In the genomic region with DNA sequence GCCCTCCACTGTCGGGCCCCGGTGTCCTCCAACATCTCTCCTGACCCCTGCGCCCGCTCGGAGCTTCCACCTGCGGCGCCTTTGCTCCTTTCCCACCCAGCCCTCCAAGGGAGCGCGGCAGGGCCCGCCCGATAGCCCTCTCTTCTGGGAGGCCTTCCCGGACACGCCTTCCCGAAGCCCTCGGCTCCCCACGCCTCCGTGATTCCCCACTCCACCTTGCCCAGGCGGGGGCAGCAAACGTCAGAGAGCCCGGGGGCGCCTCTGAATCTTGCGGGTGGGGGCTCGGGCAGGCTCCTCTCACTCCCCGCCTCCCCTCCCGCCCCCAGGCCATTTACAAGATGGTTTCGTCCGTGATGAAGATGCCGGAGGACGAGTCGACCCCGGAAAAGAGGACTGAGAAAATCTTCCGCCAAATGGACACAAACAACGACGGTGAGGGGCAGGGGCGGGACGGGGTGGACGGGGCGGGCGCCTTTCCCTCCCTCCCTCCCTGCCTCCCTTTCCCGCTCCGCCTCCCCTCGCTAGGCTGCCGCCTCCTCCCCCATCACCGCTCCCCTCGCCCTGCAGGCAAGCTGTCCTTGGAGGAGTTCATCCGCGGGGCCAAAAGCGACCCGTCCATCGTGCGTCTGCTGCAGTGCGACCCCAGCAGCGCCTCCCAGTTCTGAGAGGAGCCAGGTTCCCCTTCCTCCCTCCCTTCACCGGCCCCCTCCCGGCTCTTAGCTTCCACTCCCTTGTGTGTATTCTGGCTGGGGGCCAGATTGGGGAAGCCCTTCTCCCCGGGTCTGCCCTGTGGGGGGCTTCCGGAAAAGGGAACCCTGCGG, we compare ENCODE assay signal across 8 cellular contexts. TPM values are rescaled to one million over a fixed set of nuclear protein-coding genes. Genes with fewer than 3 reads are reported as not detected.
DNase-seq lines count a peak whose midpoint lies in the region; ATAC-seq and TF ChIP-seq lines count a peak whose summit lies in the region.

No MANE protein-coding gene starts in this region.

- H3K4me3 Mint-ChIP-seq in activated T-cell treated with anti-CD3 and anti-CD28 coated beads, Interleukin-2, amount 50 U/mL, for 24 hours: peak overlapping the region; percentile 53

- peak; percentile 51 for ATAC-seq in Right ventricle myocardium inferior
- ATAC-seq in HG02852 (IDR thresholded peaks at IDR 0.05; ENCODE audit: unreplicated experiment): no peak
- ATAC-seq in HG02588 (IDR thresholded peaks at IDR 0.05; ENCODE audit: unreplicated experiment): no peak
- ATAC-seq in GM19463 (IDR thresholded peaks at IDR 0.05; ENCODE audit: unreplicated experiment): no peak

- DNase-seq in ACHN: peak; percentile 69
- peak; percentile 52 for DNase-seq in activated T-cell treated with anti-CD3 and anti-CD28 coated beads, Interleukin-2, amount 50 U/mL, for 24 hours
- DNase-seq in Right ventricle myocardium inferior (ENCODE audit: missing footprints): no peak
- DNase-seq in osteoblast (ENCODE audit: insufficient read length, low spot score, missing footprints): peak; percentile 94

- H3K27ac ChIP-seq in HEK293 (ENCODE audit: extremely low read depth, low read depth, low read length) (no peak overlapping the region), osteoblast (ENCODE audit: low read depth, low read length) (no peak overlapping the region)

- no peaks in the 10 kb centered on the region for H3K79me2 ChIP-seq in osteoblast (ENCODE audit: insufficient read depth, low read length)

- TF ChIP-seq CTCF in HEK293 (tag by site-specific recombination; IDR thresholded peaks at IDR 0.05) (0 out of 2 replicates have a peak, but pooled peaks have one; percentile 37), osteoblast (IDR thresholded peaks at IDR 0.05; ENCODE audit: extremely low read depth, low read depth, low read length) (no peak)

- peak overlapping the region; percentile 10 for H3K4me3 ChIP-seq in HEK293 (ENCODE audit: low read depth, low read length)
- H3K4me3 ChIP-seq in osteoblast (ENCODE audit: insufficient read depth, low read length): peak overlapping the region; percentile 68

- H3K27me3 Mint-ChIP-seq in activated T-cell treated with anti-CD3 and anti-CD28 coated beads, Interleukin-2, amount 50 U/mL, for 24 hours: peaks cover 77% of the 10 kb centered on the region

- peaks cover 13% of the 10 kb centered on the region for H3K27me3 ChIP-seq in osteoblast (ENCODE audit: insufficient read depth, low read length)

- intact Hi-C loops in Right ventricle myocardium inferior (cut with DNase I): no loop called here

- H4K20me1 ChIP-seq in osteoblast (ENCODE audit: insufficient read depth, low read length): no peaks in the 10 kb centered on the region

- H3K27ac Mint-ChIP-seq in activated T-cell treated with anti-CD3 and anti-CD28 coated beads, Interleukin-2, amount 50 U/mL, for 24 hours: no peak overlapping the region

- CTCF ChIA-PET in HEK293 (lab: Yijun Ruan, JAX): interaction anchor here (0.6 to 4.9 kb wide), 11 partner anchors 10 to 252 kb away, joined by 3 to 50 read pairs (median 5); no protein-coding TSS in a partner anchor

- in situ Hi-C loops in ACHN (cut with HindIII; ENCODE audit: low pct_ligation_motif_present, low pct_unique_long_range_greater_than_20kb, low sequenced_read_pairs): no loop called here

- H3K4me1 Mint-ChIP-seq in activated T-cell treated with anti-CD3 and anti-CD28 coated beads, Interleukin-2, amount 50 U/mL, for 24 hours (ENCODE audit: low read depth): peaks cover 6% of the 10 kb centered on the region

- H3K9me3 ChIP-seq in HEK293 (ENCODE audit: control insufficient read depth, insufficient read depth, low read depth, low read length) (no peaks in the 10 kb centered on the region), osteoblast (ENCODE audit: low read depth, low read length) (no peaks in the 10 kb centered on the region)

- H3K9me3 Mint-ChIP-seq in activated T-cell treated with anti-CD3 and anti-CD28 coated beads, Interleukin-2, amount 50 U/mL, for 24 hours: no peaks in the 10 kb centered on the region

- H2AFZ ChIP-seq in osteoblast (ENCODE audit: low read length): peak overlapping the region; percentile 62

- H3K36me3 Mint-ChIP-seq in activated T-cell treated with anti-CD3 and anti-CD28 coated beads, Interleukin-2, amount 50 U/mL, for 24 hours (ENCODE audit: low read depth): no peaks in the 10 kb centered on the region

- POLR2A ChIA-PET in HEK293 (lab: Yijun Ruan, JAX): no interaction called here

- H3K4me1 ChIP-seq in HEK293 (ENCODE audit: control insufficient read depth, insufficient read depth, low read length): no peaks in the 10 kb centered on the region
- H3K4me1 ChIP-seq in osteoblast (ENCODE audit: insufficient read depth, low read length): no peaks in the 10 kb centered on the region

- H3K4me2 ChIP-seq in osteoblast (ENCODE audit: insufficient read depth, low read length): peak overlapping the region; percentile 79

- no peaks in the 10 kb centered on the region for H3K36me3 ChIP-seq in HEK293 (ENCODE audit: control insufficient read depth in 2 of 2, insufficient read depth in 1 of 2, low read length in 2 of 2)
- no peaks in the 10 kb centered on the region for H3K36me3 ChIP-seq in osteoblast (ENCODE audit: insufficient read depth, low read length)

TF ChIP-seq in HEK293, 187 proteins besides CTCF, POLR2A, EP300 and RAD21 (continues in another document):
- no peak for TF ChIP-seq OVOL3 (tag by site-specific recombination; IDR thresholded peaks at IDR 0.05)
- no peak for TF ChIP-seq ZNF785 (tag by site-specific recombination; IDR thresholded peaks at IDR 0.05)
- no peak for TF ChIP-seq ZSCAN30 (tag by site-specific recombination; IDR thresholded peaks at IDR 0.05)
- TF ChIP-seq ZNF670 (tag by site-specific recombination; IDR thresholded peaks at IDR 0.05; ENCODE audit: low read depth): no peak
- TF ChIP-seq ZNF341 (tag by site-specific recombination; IDR thresholded peaks at IDR 0.05; ENCODE audit: low read depth): peak; percentile 72
- TF ChIP-seq ZNF76 (tag by site-specific recombination; IDR thresholded peaks at IDR 0.05; ENCODE audit: borderline replicate concordance, low read depth): peak; percentile 66; the same call in 1 of the 2 replicates
- peak; percentile 72 for TF ChIP-seq EGR2 (tag by site-specific recombination; IDR thresholded peaks at IDR 0.05; ENCODE audit: low read depth)
- no peak for TF ChIP-seq ZNF660 (tag by site-specific recombination; IDR thresholded peaks at IDR 0.05)
- peak; percentile 83 for TF ChIP-seq ZFHX2 (tag by site-specific recombination; conservative IDR thresholded peaks at IDR 0.05)
- TF ChIP-seq, protein P1, sequence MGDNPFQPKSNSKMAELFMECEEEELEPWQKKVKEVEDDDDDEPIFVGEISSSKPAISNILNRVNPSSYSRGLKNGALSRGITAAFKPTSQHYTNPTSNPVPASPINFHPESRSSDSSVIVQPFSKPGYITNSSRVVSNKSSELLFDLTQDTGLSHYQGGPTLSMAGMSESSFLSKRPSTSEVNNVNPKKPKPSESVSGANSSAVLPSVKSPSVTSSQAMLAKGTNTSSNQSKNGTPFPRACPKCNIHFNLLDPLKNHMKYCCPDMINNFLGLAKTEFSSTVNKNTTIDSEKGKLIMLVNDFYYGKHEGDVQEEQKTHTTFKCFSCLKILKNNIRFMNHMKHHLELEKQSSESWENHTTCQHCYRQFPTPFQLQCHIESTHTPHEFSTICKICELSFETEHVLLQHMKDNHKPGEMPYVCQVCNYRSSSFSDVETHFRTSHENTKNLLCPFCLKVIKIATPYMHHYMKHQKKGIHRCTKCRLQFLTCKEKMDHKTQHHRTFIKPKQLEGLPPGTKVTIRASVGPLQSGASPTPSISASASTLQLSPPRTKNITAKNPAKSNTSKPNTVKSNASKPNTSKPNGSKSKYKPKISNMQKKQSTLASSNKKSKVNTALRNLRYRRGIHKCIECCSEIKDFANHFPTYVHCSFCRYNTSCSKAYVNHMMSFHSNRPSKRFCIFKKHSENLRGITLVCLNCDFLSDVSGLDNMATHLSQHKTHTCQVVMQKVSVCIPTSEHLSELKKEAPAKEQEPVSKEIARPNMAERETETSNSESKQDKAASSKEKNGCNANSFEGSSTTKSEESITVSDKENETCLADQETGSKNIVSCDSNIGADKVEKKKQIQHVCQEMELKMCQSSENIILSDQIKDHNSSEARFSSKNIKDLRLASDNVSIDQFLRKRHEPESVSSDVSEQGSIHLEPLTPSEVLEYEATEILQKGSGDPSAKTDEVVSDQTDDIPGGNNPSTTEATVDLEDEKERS (tag by site-specific recombination; IDR thresholded peaks at IDR 0.05): no peak
- no peak for TF ChIP-seq ZNF544 (tag by site-specific recombination; IDR thresholded peaks at IDR 0.05)
- no peak for TF ChIP-seq ZNF423 (tag by site-specific recombination; IDR thresholded peaks at IDR 0.05)
- no peak for TF ChIP-seq ZNF610 (tag by site-specific recombination; IDR thresholded peaks at IDR 0.05; ENCODE audit: borderline replicate concordance)

RNA-seq across cellular contexts. Expression of a gene that starts 7.1 kb away (rescaled TPM):
- total RNA-seq in Right ventricle myocardium inferior (not detected), osteoblast (not detected in 2 replicates)

RNA-seq across cellular contexts. Expression of a gene that starts 7.8 kb away (rescaled TPM):
- total RNA-seq in Right ventricle myocardium inferior: 10.9 TPM
- total RNA-seq in osteoblast: 16.5 and 22.4 TPM in 2 replicates

RNA-seq across cellular contexts. Expression of a gene that starts 22.7 kb away (rescaled TPM):
- total RNA-seq in Right ventricle myocardium inferior (139 TPM), osteoblast (0.36 TPM in 1 of 2 replicates, not detected in the other)

Comparison
In these comparisons a context has a peak if more than half of its experiments do, and no peak if none do; other contexts are left out.
1. RNA of a gene that starts 22.7 kb away (total RNA-seq): 139 TPM in Right ventricle myocardium inferior (single experiment); 0.36 TPM in osteoblast; every median in the first group is over 100 times any median in the second.